In the genomic region with DNA sequence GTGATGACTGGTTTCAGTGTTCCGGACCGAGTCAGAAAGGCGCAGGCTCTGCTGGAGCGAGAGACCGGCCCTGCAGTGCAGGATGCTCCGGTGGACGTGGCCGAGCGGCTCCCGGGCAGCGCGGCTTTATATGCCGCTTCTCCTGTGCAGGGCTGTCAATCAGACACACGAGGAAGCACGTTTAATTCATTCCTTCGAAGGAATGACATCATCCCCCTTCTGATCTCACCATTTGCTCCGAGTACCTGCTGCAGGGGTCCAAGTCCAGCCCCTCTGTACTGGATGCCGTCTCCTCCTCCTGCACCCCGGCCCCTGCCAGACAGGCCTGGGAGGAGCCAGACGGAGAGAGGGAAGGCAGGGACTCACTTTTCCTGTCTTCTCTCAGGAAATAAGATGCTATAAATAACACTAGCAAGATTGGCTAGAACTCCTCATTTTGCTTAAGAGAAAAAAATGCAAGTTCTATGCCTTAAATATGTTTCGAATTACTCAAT, we compare ENCODE assay signal across 9 cellular contexts. TPM values are rescaled to one million over a fixed set of nuclear protein-coding genes. Genes with fewer than 3 reads are reported as not detected.
DNase-seq lines count a peak whose midpoint lies in the region; TF ChIP-seq lines count a peak whose summit lies in the region.
"Had no signal": no experiment of that assay in that cellular context is flagged by ENCODE, and none has a peak within 500 bp of the region (broad histone marks: within the 10 kb centered on the region; RNA-seq: fewer than 3 reads in every experiment).

Gene THBS2 (minus strand): TSS at position 102 of the 494 bp plus-strand sequence. CDS start 3,062 bp downstream, outside the sequence.

- H3K9me3 ChIP-seq in mesenchymal stem cell (ENCODE audit: control insufficient read depth, low read length) (peaks cover 4% of the 10 kb centered on the region), SJCRH30 (replicated peaks) (no peaks in the 10 kb centered on the region)

- H3K36me3 Mint-ChIP-seq in endothelial cell (ENCODE audit: low read depth, unreplicated experiment) = no peaks in the 10 kb centered on the region

- no peak within 1 kb of the TSS for H4K91ac ChIP-seq in mesenchymal stem cell (ENCODE audit: low read length)

- no peak within 1 kb of the TSS for H3K27ac Mint-ChIP-seq in endothelial cell (ENCODE audit: unreplicated experiment)
- H3K27ac Mint-ChIP-seq: IgD-negative memory B cell had no signal

- H2BK5ac ChIP-seq in mesenchymal stem cell (ENCODE audit: low read depth, low read length, poor library complexity, severe bottlenecking) = no peak within 1 kb of the TSS

- no peak within 1 kb of the TSS for H3K23ac ChIP-seq in mesenchymal stem cell (ENCODE audit: low read length in 2 of 2)

- peaks cover 12% of the 10 kb centered on the region for H3K4me1 Mint-ChIP-seq in endothelial cell (ENCODE audit: unreplicated experiment)

- H3K4me1 ChIP-seq in mesenchymal stem cell (ENCODE audit: control insufficient read depth, insufficient read depth, low read depth, low read length) (peaks cover 18% of the 10 kb centered on the region), SJCRH30 (no peaks in the 10 kb centered on the region)

- H2AFZ ChIP-seq in mesenchymal stem cell (ENCODE audit: low read depth, low read length) = no peak within 1 kb of the TSS

- 3% methylated on average over 18 of the region's 21 CpGs for WGBS in mesenchymal stem cell

- peak within 1 kb of the TSS; percentile 99 for H3K9ac ChIP-seq in mesenchymal stem cell (ENCODE audit: low read length)

- no peak within 1 kb of the TSS for H2BK15ac ChIP-seq in mesenchymal stem cell (ENCODE audit: low read depth, poor library complexity, severe bottlenecking)

- peak within 1 kb of the TSS; percentile 49 for H3K4me2 ChIP-seq in mesenchymal stem cell (ENCODE audit: low read length, poor library complexity, severe bottlenecking)

- peaks cover 0 to 9% of the 10 kb centered on the region in 2 experiments for H3K27me3 ChIP-seq in mesenchymal stem cell (ENCODE audit: control insufficient read depth in 1 of 2, insufficient read depth in 1 of 2, low read length in 2 of 2)
- H3K27me3 ChIP-seq in SJCRH30 = no peaks in the 10 kb centered on the region

- H3K27ac ChIP-seq in mesenchymal stem cell (ENCODE audit: low read length, poor library complexity, severe bottlenecking) = peak within 1 kb of the TSS; percentile 6
- peak within 1 kb of the TSS; percentile 23 for H3K27ac ChIP-seq in temporal lobe (ENCODE audit: low read depth, low read length)
- H3K27ac ChIP-seq in SJCRH30 = no peak within 1 kb of the TSS

- H3K14ac ChIP-seq in mesenchymal stem cell (ENCODE audit: low read length in 2 of 2) = peak within 1 kb of the TSS in 1 of 2 experiments; percentile 41

- peaks cover 6% of the 10 kb centered on the region for H3K9me3 Mint-ChIP-seq in endothelial cell (ENCODE audit: unreplicated experiment)

- H3K36me3 ChIP-seq in mesenchymal stem cell (ENCODE audit: control insufficient read depth in 1 of 2, insufficient read depth in 2 of 2, low read depth in 1 of 2, low read length in 2 of 2) (peaks cover 4 to 37% of the 10 kb centered on the region in 2 experiments), SJCRH30 (no peaks in the 10 kb centered on the region)

- H3K4me3 ChIP-seq in mesenchymal stem cell (ENCODE audit: insufficient read depth in 1 of 2, low read depth in 1 of 2, low read length in 2 of 2) = peak within 1 kb of the TSS; percentile 44 to 98
- no peak within 1 kb of the TSS for H3K4me3 ChIP-seq in SJCRH30

- no peaks in the 10 kb centered on the region for H3K79me1 ChIP-seq in mesenchymal stem cell (replicated peaks; ENCODE audit: low read length, poor library complexity, severe bottlenecking)

- H2AK5ac ChIP-seq in mesenchymal stem cell (ENCODE audit: low read length, severe bottlenecking) = no peak within 1 kb of the TSS

- peak within 1 kb of the TSS; percentile 62 for H3K4me3 Mint-ChIP-seq in endothelial cell (ENCODE audit: unreplicated experiment)

- H2BK12ac ChIP-seq in mesenchymal stem cell (ENCODE audit: low read length in 2 of 2) = no peak within 1 kb of the TSS

- DNase-seq in LHCN-M2 (ENCODE audit: low read depth) = peak; percentile 34
- DNase-seq in endothelial cell (ENCODE audit: low spot score) = peak; percentile 23
- DNase-seq in mesenchymal stem cell = peak; percentile 6
- DNase-seq in SJCRH30 = no peak
- no peak for DNase-seq in GDM1 (lab: John Stamatoyannopoulos, UW)
- DNase-seq in stimulated activated CD4-positive, alpha-beta T cell treated with anti-CD3 and anti-CD28 coated beads, Interleukin-1b, Interleukin-23, amount 100 ng/mL, for 48 hours = no peak
- no peak for DNase-seq in stimulated activated CD4-positive, alpha-beta T cell treated with anti-CD3 and anti-CD28 coated beads, Interleukin-12 subunit alpha, Interleukin-12 subunit beta, amount 100 ng/mL, for 4 hours

- no peak within 1 kb of the TSS for H3K4ac ChIP-seq in mesenchymal stem cell (ENCODE audit: low read depth in 1 of 2, low read length in 2 of 2)

- H3K18ac ChIP-seq in mesenchymal stem cell (ENCODE audit: low read depth in 1 of 2, low read length in 2 of 2) = no peak within 1 kb of the TSS

- no peak within 1 kb of the TSS for H2BK120ac ChIP-seq in mesenchymal stem cell (ENCODE audit: low read depth, low read length)

- H3K27me3 Mint-ChIP-seq in endothelial cell (ENCODE audit: unreplicated experiment) = peaks cover 13% of the 10 kb centered on the region

- no peak within 1 kb of the TSS for H4K8ac ChIP-seq in mesenchymal stem cell (ENCODE audit: low read length)

- TF ChIP-seq CTCF in endothelial cell (IDR thresholded peaks at IDR 0.05; ENCODE audit: unreplicated experiment) = no peak

RNA-seq across cellular contexts. Expression of gene THBS2, which starts in this region (rescaled TPM):
- total RNA-seq in LHCN-M2 (2014; rRNA removed) (14.9 and 18.6 TPM in 2 replicates), endothelial cell (ENCODE audit: unreplicated experiment) (0.23 TPM), temporal lobe (11.3 TPM)
- 22.6 TPM for polyA plus RNA-seq in LHCN-M2 (2012)
- 1.1 TPM for polyA plus RNA-seq in mesenchymal stem cell (2013, experiment 1 of 2)
- polyA plus RNA-seq in mesenchymal stem cell (2013, experiment 2 of 2) = 1.2 TPM
- 0.18 and 0.28 TPM in 2 replicates for total RNA-seq in SJCRH30 (2014; rRNA removed; shearing (Covaris generic))

Comparison
In these comparisons a context has a peak if more than half of its experiments do, and no peak if none do; other contexts are left out.
1. Peak in DNase-seq in endothelial cell; RNA of the gene not detected or under 1 TPM.
2. DNase-seq: peak in LHCN-M2 (single experiment) and mesenchymal stem cell (single experiment); none in SJCRH30 (0 of 2), GDM1 (single experiment), stimulated activated CD4-positive, alpha-beta T cell treated with anti-CD3 and anti-CD28 coated beads, Interleukin-1b, Interleukin-23, amount 100 ng/mL, for 48 hours (single experiment) and stimulated activated CD4-positive, alpha-beta T cell treated with anti-CD3 and anti-CD28 coated beads, Interleukin-12 subunit alpha, Interleukin-12 subunit beta, amount 100 ng/mL, for 4 hours (single experiment).